ENCODE assay signal across 7 cellular contexts in genomic region chr4:5443976-5444802, GRCh38.
A peak's percentile ranks its signal among the peaks of the same experiment; 100 is the strongest.
DNase-seq lines count a peak whose midpoint lies in the region; TF ChIP-seq lines count a peak whose summit lies in the region.
"Not testable (repeated sequence)": the region's sequence is repeated elsewhere in the genome, so short reads cannot be mapped to it uniquely, and the experiment has no call there.

No MANE protein-coding gene starts in this region.

- not testable (repeated sequence) for H3K4me1 Mint-ChIP-seq in H9; mesothelial cell of epicardium; progenitor cell of endocrine pancreas (ENCODE audit: low read depth)

- H3K79me1 ChIP-seq in H9 (ENCODE audit: insufficient read depth, low read depth, low read length, poor library complexity, severe bottlenecking) = not testable (repeated sequence)

- not testable (repeated sequence) for H2BK15ac ChIP-seq in H9 (ENCODE audit: low read depth, low read length)

- H3K27me3 ChIP-seq in H9 (ENCODE audit: insufficient read depth, low read length); NT2/D1 (ENCODE audit: insufficient read depth, insufficient read length): not testable (repeated sequence)

- not testable (repeated sequence) for H3K9ac ChIP-seq in H9 (ENCODE audit: extremely low read depth, insufficient read length, low read length); NT2/D1 (ENCODE audit: insufficient read length, low read depth)

- H3K36me3 Mint-ChIP-seq in H9 (ENCODE audit: insufficient read depth in 1 of 3, low read depth in 3 of 3); mesothelial cell of epicardium; progenitor cell of endocrine pancreas (ENCODE audit: insufficient read depth): not testable (repeated sequence)

- not testable (repeated sequence) for H3T11ph ChIP-seq in H9 (ENCODE audit: low read length)

- H3K27ac Mint-ChIP-seq in H9 = peak overlapping the region; percentile 8 to 99 (median 93); a peak in 6 of 7 replicates
- H3K27ac Mint-ChIP-seq in mesothelial cell of epicardium = not testable (repeated sequence)
- H3K27ac Mint-ChIP-seq in progenitor cell of endocrine pancreas = peak overlapping the region; percentile 20

- not testable (repeated sequence) for TF ChIP-seq CTCF in H9 (conservative IDR thresholded peaks at IDR 0.05); coronary artery (IDR thresholded peaks at IDR 0.05); mesothelial cell of epicardium (IDR thresholded peaks at IDR 0.05; ENCODE audit: unreplicated experiment); progenitor cell of endocrine pancreas (IDR thresholded peaks at IDR 0.05; ENCODE audit: unreplicated experiment)

- not testable (repeated sequence) for H3K36me3 ChIP-seq in NT2/D1 (ENCODE audit: insufficient read depth, insufficient read length, low read length)

- not testable (repeated sequence) for H3K4me2 ChIP-seq in H9 (ENCODE audit: insufficient read depth, insufficient read length, low read length)

- peaks cover 0 to 21% of the 10 kb centered on the region in 2 experiments; a peak in 3 of 5 replicates for H3K9me3 Mint-ChIP-seq in H9
- H3K9me3 Mint-ChIP-seq in mesothelial cell of epicardium; progenitor cell of endocrine pancreas (ENCODE audit: low read depth): not testable (repeated sequence)

- H3K9me3 ChIP-seq in H9 (ENCODE audit: control insufficient read depth, low read depth, low read length); NT2/D1 (ENCODE audit: insufficient read depth, low read length): not testable (repeated sequence)

- H3K79me2 ChIP-seq in H9 (ENCODE audit: insufficient read depth, low read length) = not testable (repeated sequence)

- H3K27ac ChIP-seq in H9 (ENCODE audit: insufficient read length, low read depth, low read length); coronary artery: not testable (repeated sequence)

- not testable (repeated sequence) for H3K14ac ChIP-seq in H9 (ENCODE audit: insufficient read depth, low read length)

- not testable (repeated sequence) for H4K91ac ChIP-seq in H9 (ENCODE audit: insufficient read length, low read depth, low read length)

- no CpG with 5 or more reads among the region's 31 CpGs for WGBS in H9 (ENCODE audit: extremely low coverage, insufficient read length, low lambda C conversion rate)

- H2BK12ac ChIP-seq in H9 (ENCODE audit: insufficient read length, low read depth, low read length) = not testable (repeated sequence)

- H3K4ac ChIP-seq in H9 (ENCODE audit: low read depth, low read length) = not testable (repeated sequence)

- H4K5ac ChIP-seq in H9 (ENCODE audit: insufficient read length, low read depth, low read length) = not testable (repeated sequence)

- peak overlapping the region; percentile 59 to 67 for H3K4me3 Mint-ChIP-seq in H9
- H3K4me3 Mint-ChIP-seq in mesothelial cell of epicardium = peak overlapping the region; percentile 4
- H3K4me3 Mint-ChIP-seq in progenitor cell of endocrine pancreas (ENCODE audit: low read depth) = peak overlapping the region; percentile 50

- H2BK120ac ChIP-seq in H9 (ENCODE audit: low read depth, low read length, poor library complexity, severe bottlenecking) = not testable (repeated sequence)

- H3K27me3 Mint-ChIP-seq in H9 (ENCODE audit: low read depth); mesothelial cell of epicardium (ENCODE audit: low read depth); progenitor cell of endocrine pancreas: not testable (repeated sequence)

- H3K18ac ChIP-seq in H9 (ENCODE audit: insufficient read length, low read depth, low read length) = not testable (repeated sequence)

- H4K8ac ChIP-seq in H9 (replicated peaks; ENCODE audit: insufficient read length, low read depth, low read length) = not testable (repeated sequence)

- H2BK5ac ChIP-seq in H9 (ENCODE audit: insufficient read length, low read length) = not testable (repeated sequence)

- not testable (repeated sequence) for H3K4me1 ChIP-seq in H9 (ENCODE audit: insufficient read depth, low read length); NT2/D1 (ENCODE audit: insufficient read depth, insufficient read length)

- DNase-seq in Daoy (ENCODE audit: low read depth) (peak; percentile 20), coronary artery (ENCODE audit: low spot score) (peak; percentile 9), cardiac septum (ENCODE audit: low spot score) (peak; percentile 54)
- DNase-seq in H9; NT2/D1 (ENCODE audit: low read depth, low spot score); mesothelial cell of epicardium (ENCODE audit: low spot score in 2 of 2, unreplicated experiment in 2 of 2); progenitor cell of endocrine pancreas (ENCODE audit: low spot score, unreplicated experiment): not testable (repeated sequence)

- peak overlapping the region; percentile 8 for H3K4me3 ChIP-seq in NT2/D1 (ENCODE audit: insufficient read length, low read depth)
- not testable (repeated sequence) for H3K4me3 ChIP-seq in coronary artery

- not testable (repeated sequence) for H3K56ac ChIP-seq in H9 (ENCODE audit: insufficient read length, low read depth, low read length)

- not testable (repeated sequence) for H3K23ac ChIP-seq in H9 (ENCODE audit: insufficient read length, low read depth, low read length)

- intact Hi-C loops in cardiac septum (cut with DNase I) = not testable (repeated sequence)

- not testable (repeated sequence) for H2AK5ac ChIP-seq in H9 (ENCODE audit: insufficient read length, low read length)

- not testable (repeated sequence) for H2BK20ac ChIP-seq in H9 (ENCODE audit: low read depth, low read length, poor library complexity, severe bottlenecking)

- H4K20me1 ChIP-seq in H9 (ENCODE audit: control insufficient read depth, insufficient read depth, insufficient read length) = not testable (repeated sequence)

- H2AFZ ChIP-seq in H9 (ENCODE audit: low read length) = not testable (repeated sequence)

- H3K23me2 ChIP-seq in H9 (ENCODE audit: insufficient read length, low read depth, low read length, poor library complexity, severe bottlenecking) = not testable (repeated sequence)

Comparison
In these comparisons a context has a peak if more than half of its experiments do, and no peak if none do; other contexts are left out.
1. H3K4me3 Mint-ChIP-seq: peak in every context shown above with its lines; median percentile 63 in H9; 50 in progenitor cell of endocrine pancreas; 4 in mesothelial cell of epicardium.